In the genomic region with DNA sequence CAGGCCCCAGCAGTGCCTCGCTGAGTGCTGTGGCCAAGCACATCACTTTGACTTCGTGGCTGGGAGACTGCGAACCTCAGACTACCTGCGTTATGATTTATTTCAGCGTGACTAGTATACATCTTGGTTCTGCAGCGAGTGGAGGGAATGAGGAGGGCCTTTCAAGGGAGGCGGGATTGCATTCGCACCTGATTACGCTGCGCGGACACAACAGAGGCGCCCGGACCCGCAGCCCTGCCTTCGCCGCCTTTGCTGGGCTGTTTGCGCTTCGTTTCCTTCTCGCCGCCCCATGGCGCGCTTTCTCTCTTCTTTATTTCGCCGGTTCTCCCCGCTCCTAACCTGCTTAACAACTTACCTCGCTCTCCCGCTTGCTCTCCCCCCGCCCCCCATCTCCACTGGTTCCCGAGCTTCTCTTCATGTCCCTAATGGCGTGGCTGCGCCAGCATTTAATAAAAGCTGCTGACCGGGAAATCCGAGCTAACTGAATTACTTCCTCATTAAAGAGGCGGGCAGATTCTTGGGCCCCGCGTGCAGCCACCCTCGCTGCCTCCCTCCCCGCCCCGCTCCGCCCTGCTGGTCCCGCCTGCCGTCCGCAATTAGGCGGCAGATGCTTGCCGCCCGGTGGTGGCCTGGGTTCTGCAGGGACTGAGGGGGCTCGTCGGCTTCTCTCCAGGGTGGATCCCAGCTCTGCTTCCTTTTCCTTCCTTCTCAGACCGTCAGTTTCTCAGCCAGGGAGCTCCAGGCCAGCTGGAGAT, we compare ENCODE assay signal across 9 cellular contexts.
DNase-seq lines count a peak whose midpoint lies in the region; TF ChIP-seq lines count a peak whose summit lies in the region.
"Had no signal": no experiment of that assay in that cellular context is flagged by ENCODE, and none has a peak within 500 bp of the region (broad histone marks: within the 10 kb centered on the region; RNA-seq: fewer than 3 reads in every experiment).

No MANE protein-coding gene starts in this region.

- peak overlapping the region; percentile 27 for H3K4me3 ChIP-seq in A673 (ENCODE audit: low read depth, low read length, poor library complexity, severe bottlenecking)
- peak overlapping the region; percentile 42 for H3K4me3 ChIP-seq in iPS-15b (ENCODE audit: low read depth, low read length)

- CTCF ChIA-PET in A673 (lab: Charles Lee), result no interaction called here

- H3K27ac Mint-ChIP-seq in activated T-helper 1 cell treated with anti-CD3 and anti-CD28 coated beads, Interleukin-12 subunit alpha, Interleukin-12 subunit beta, Interleukin-2, Interleukin-4 antibody, amounts not matched to agents 30 ng/mL and 10 ng/mL and 1 ng/mL, durations not matched to agents 14 hours and 24 hours and 36 hours, result no peak overlapping the region

- H3K36me3 Mint-ChIP-seq in activated T-helper 1 cell treated with anti-CD3 and anti-CD28 coated beads, Interleukin-12 subunit alpha, Interleukin-12 subunit beta, Interleukin-2, Interleukin-4 antibody, amounts not matched to agents 30 ng/mL and 10 ng/mL and 1 ng/mL, durations not matched to agents 14 hours and 24 hours and 36 hours (ENCODE audit: low read depth), result no peaks in the 10 kb centered on the region

- POLR2A ChIA-PET in A673 (lab: Charles Lee; ENCODE audit: low non-redundant PET), result no interaction called here

- BruUV-seq in A673 (replicated peaks; lab: Mats Ljungman, UMichigan), result no TSS peak

- H3K27ac ChIP-seq in A673 (ENCODE audit: low read depth, low read length, poor library complexity, severe bottlenecking), result no peak overlapping the region
- H3K27ac ChIP-seq: C4-2B had no signal

- no peaks in the 10 kb centered on the region for H3K4me1 Mint-ChIP-seq in activated T-helper 1 cell treated with anti-CD3 and anti-CD28 coated beads, Interleukin-12 subunit alpha, Interleukin-12 subunit beta, Interleukin-2, Interleukin-4 antibody, amounts not matched to agents 30 ng/mL and 10 ng/mL and 1 ng/mL, durations not matched to agents 14 hours and 24 hours and 36 hours (ENCODE audit: low read depth)

- peak overlapping the region; percentile 66 for H3K4me3 Mint-ChIP-seq in activated T-helper 1 cell treated with anti-CD3 and anti-CD28 coated beads, Interleukin-12 subunit alpha, Interleukin-12 subunit beta, Interleukin-2, Interleukin-4 antibody, amounts not matched to agents 30 ng/mL and 10 ng/mL and 1 ng/mL, durations not matched to agents 14 hours and 24 hours and 36 hours

- H3K27me3 ChIP-seq in A673 (replicated peaks; ENCODE audit: insufficient read depth, low read depth, low read length, poor library complexity) (peaks cover 27% of the 10 kb centered on the region), iPS-15b (ENCODE audit: control insufficient read depth, insufficient read depth, low read length) (peaks cover 94% of the 10 kb centered on the region)

- H3K9me3 ChIP-seq in A673 (ENCODE audit: low read depth, low read length, poor library complexity, severe bottlenecking), result no peaks in the 10 kb centered on the region
- H3K9me3 ChIP-seq in iPS-15b (ENCODE audit: control insufficient read depth, insufficient read depth, low read length), result no peaks in the 10 kb centered on the region

- no peaks in the 10 kb centered on the region for H3K36me3 ChIP-seq in A673 (ENCODE audit: insufficient read depth, low read length, poor library complexity, severe bottlenecking)
- no peaks in the 10 kb centered on the region for H3K36me3 ChIP-seq in iPS-15b (ENCODE audit: control insufficient read depth, insufficient read depth, low read length)

- H3K9ac ChIP-seq in iPS-15b (ENCODE audit: low read depth, low read length), result peak overlapping the region; percentile 26

- H3K27me3 Mint-ChIP-seq in activated T-helper 1 cell treated with anti-CD3 and anti-CD28 coated beads, Interleukin-12 subunit alpha, Interleukin-12 subunit beta, Interleukin-2, Interleukin-4 antibody, amounts not matched to agents 30 ng/mL and 10 ng/mL and 1 ng/mL, durations not matched to agents 14 hours and 24 hours and 36 hours (ENCODE audit: insufficient read depth), result peaks cover 20% of the 10 kb centered on the region

- H3K4me1 ChIP-seq in A673 (ENCODE audit: insufficient read depth, low read length, poor library complexity, severe bottlenecking) (peaks cover 7% of the 10 kb centered on the region), iPS-15b (ENCODE audit: control insufficient read depth, insufficient read depth, low read length) (peaks cover 7% of the 10 kb centered on the region)

- no peak for TF ChIP-seq CTCF in A673 (conservative IDR thresholded peaks at IDR 0.05; ENCODE audit: low read depth, low read length)

- intact Hi-C loops in A673 (cut with micrococcal nuclease; ENCODE audit: unreplicated experiment), result no loop called here
- intact Hi-C loops in activated T-helper 1 cell treated with anti-CD3 and anti-CD28 coated beads, Interleukin-12 subunit alpha, Interleukin-12 subunit beta, Interleukin-2, Interleukin-4 antibody, amounts not matched to agents 30 ng/mL and 10 ng/mL and 1 ng/mL, durations not matched to agents 14 hours and 24 hours and 36 hours (cut with micrococcal nuclease), result no loop called here

- no peaks in the 10 kb centered on the region for H3K9me3 Mint-ChIP-seq in activated T-helper 1 cell treated with anti-CD3 and anti-CD28 coated beads, Interleukin-12 subunit alpha, Interleukin-12 subunit beta, Interleukin-2, Interleukin-4 antibody, amounts not matched to agents 30 ng/mL and 10 ng/mL and 1 ng/mL, durations not matched to agents 14 hours and 24 hours and 36 hours

- DNase-seq in A673 (ENCODE audit: low spot score) (peak; percentile 49), NCI-H1417 (lab: John Stamatoyannopoulos, UW) (peak; percentile 42 to 92 (median 85)), SKM-1 treated with dmso at 0.1 percent for 144 hours (lab: John Stamatoyannopoulos, UW; ENCODE audit: unreplicated experiment) (no peak), cortex of kidney (lab: John Stamatoyannopoulos, UW) (no peak), midbrain (lab: John Stamatoyannopoulos, UW) (no peak)
- no peak for DNase-seq in activated T-helper 1 cell treated with anti-CD3 and anti-CD28 coated beads, Interleukin-12 subunit alpha, Interleukin-12 subunit beta, Interleukin-2, Interleukin-4 antibody, amounts not matched to agents 30 ng/mL and 10 ng/mL and 1 ng/mL, durations not matched to agents 14 hours and 24 hours and 36 hours (ENCODE audit: low spot score)
- peak; percentile 25 to 54 for DNase-seq in stimulated activated CD4-positive, alpha-beta T cell treated with anti-CD3 and anti-CD28 coated beads, Interleukin-2, amount 100 ng/mL, for 24 hours

Comparison
In these comparisons a context has a peak if more than half of its experiments do, and no peak if none do; other contexts are left out.
1. DNase-seq: peak in A673 (single experiment), NCI-H1417 (3 of 3) and stimulated activated CD4-positive, alpha-beta T cell treated with anti-CD3 and anti-CD28 coated beads, Interleukin-2, amount 100 ng/mL, for 24 hours (2 of 2); none in activated T-helper 1 cell treated with anti-CD3 and anti-CD28 coated beads, Interleukin-12 subunit alpha, Interleukin-12 subunit beta, Interleukin-2, Interleukin-4 antibody, amounts not matched to agents 30 ng/mL and 10 ng/mL and 1 ng/mL, durations not matched to agents 14 hours and 24 hours and 36 hours (single experiment), SKM-1 treated with dmso at 0.1 percent for 144 hours (single experiment), cortex of kidney (single experiment) and midbrain (single experiment).